18 cellular contexts compared by ENCODE assay signal in genomic region chr13:106525865-106526264, GRCh38. TPM values are rescaled to one million over a fixed set of nuclear protein-coding genes. Genes with fewer than 3 reads are reported as not detected.
A peak's percentile ranks its signal among the peaks of the same experiment; 100 is the strongest.
DNase-seq lines count a peak whose midpoint lies in the region; ATAC-seq, FAIRE-seq and TF ChIP-seq lines count a peak whose summit lies in the region.
"Had no signal": no experiment of that assay in that cellular context is flagged by ENCODE, and none has a peak within 500 bp of the region (broad histone marks: within the 10 kb centered on the region; RNA-seq: fewer than 3 reads in every experiment).

No MANE protein-coding gene starts in this region.

- H3K27me3 ChIP-seq in breast epithelium, result no peaks in the 10 kb centered on the region
- no peaks in the 10 kb centered on the region for H3K27me3 ChIP-seq in keratinocyte (ENCODE audit: control insufficient read depth, extremely low read depth, insufficient read depth, low read length)

- TF ChIP-seq POLR2A in breast epithelium (IDR thresholded peaks at IDR 0.05), result no peak

- H2AFZ ChIP-seq in keratinocyte (ENCODE audit: control insufficient read depth, low read length), result no peak overlapping the region

- H3K36me3 ChIP-seq in breast epithelium, result no peaks in the 10 kb centered on the region
- H3K36me3 ChIP-seq in keratinocyte (ENCODE audit: control insufficient read depth in 2 of 2, extremely low read depth in 1 of 2, insufficient read depth in 2 of 2, low read length in 2 of 2), result peaks cover 0 to 9% of the 10 kb centered on the region in 2 experiments

- H3K4me3 ChIP-seq in breast epithelium (no peak overlapping the region), keratinocyte (ENCODE audit: control insufficient read depth in 2 of 3, extremely low read depth in 1 of 3, insufficient read depth in 2 of 3, low read depth in 1 of 3, low read length in 3 of 3) (no peak overlapping the region)
- H3K4me3 ChIP-seq: A549 had no signal

- H4K20me1 ChIP-seq in keratinocyte (ENCODE audit: control insufficient read depth, extremely low read depth, insufficient read depth, low read length), result peaks cover 10% of the 10 kb centered on the region

- dilution Hi-C loops in keratinocyte (cut with MboI; ENCODE audit: extremely low pct_ligation_motif_present, low sequenced_read_pairs), result no loop called here

- peaks cover 99% of the 10 kb centered on the region for H3K79me2 ChIP-seq in keratinocyte (ENCODE audit: control insufficient read depth, insufficient read depth, low read length)

- TF ChIP-seq CTCF in breast epithelium (IDR thresholded peaks at IDR 0.05), result no peak
- no peak for TF ChIP-seq CTCF in keratinocyte (optimal IDR thresholded peaks at IDR 0.05 in 1 of 3, IDR thresholded peaks at IDR 0.05 in 1 of 3, conservative IDR thresholded peaks at IDR 0.05 in 1 of 3; ENCODE audit: extremely low read depth in 1 of 3, insufficient read depth in 2 of 3, low read length in 3 of 3)
- TF ChIP-seq CTCF in progenitor cell of endocrine pancreas (IDR thresholded peaks at IDR 0.05; ENCODE audit: unreplicated experiment), result no peak
- no peak for TF ChIP-seq CTCF in omental fat pad (IDR thresholded peaks at IDR 0.05)

- H3K9me3 ChIP-seq in breast epithelium (no peaks in the 10 kb centered on the region), keratinocyte (ENCODE audit: control insufficient read depth, low read depth, low read length) (no peaks in the 10 kb centered on the region)
- H3K9me3 ChIP-seq: A549 had no signal

- DNase-seq in ELF-1 (ENCODE audit: low read depth, low spot score), result peak; percentile 66
- no peak for DNase-seq in breast epithelium (ENCODE audit: low spot score in 2 of 2)
- no peak for DNase-seq in keratinocyte (ENCODE audit: low read depth, low spot score)
- DNase-seq in progenitor cell of endocrine pancreas (ENCODE audit: low spot score, unreplicated experiment), result no peak
- no peak for DNase-seq in omental fat pad (ENCODE audit: low spot score)
- no peak for DNase-seq in medulla oblongata (ENCODE audit: extremely low spot score)
- DNase-seq in RPMI8226, result no peak
- DNase-seq: DMS79 treated with DMSO at 0.1 percent for 48 hours, GDM1, MV-4-11, NCI-H1436, NCI-H2029 treated with DMSO at 0.1 percent for 48 hours, NCI-H510A treated with DMSO at 0.1 percent for 48 hours, SHP77 treated with DMSO at 0.1 percent for 48 hours had no signal

- no peaks in the 10 kb centered on the region for H3K36me3 Mint-ChIP-seq in progenitor cell of endocrine pancreas (ENCODE audit: insufficient read depth)
- H3K36me3 Mint-ChIP-seq: IgD-negative memory B cell had no signal

- no peak overlapping the region for H3K4me2 ChIP-seq in keratinocyte (ENCODE audit: control insufficient read depth, extremely low read depth, insufficient read depth, low read depth, low read length)
- H3K4me2 ChIP-seq: A549 had no signal

- no peak for ATAC-seq in omental fat pad (ENCODE audit: low FRiP score)
- no peak for ATAC-seq in HG02938 (IDR thresholded peaks at IDR 0.05; ENCODE audit: unreplicated experiment)
- ATAC-seq: A549, Panc1 had no signal

- H3K4me1 ChIP-seq in breast epithelium (peaks cover 0 to 5% of the 10 kb centered on the region in 2 donors), keratinocyte (ENCODE audit: control insufficient read depth, extremely low read depth, insufficient read depth, low read length) (peaks cover 72% of the 10 kb centered on the region)
- H3K4me1 ChIP-seq: A549 had no signal

- H3K27ac Mint-ChIP-seq in progenitor cell of endocrine pancreas, result peak overlapping the region; percentile 31
- H3K27ac Mint-ChIP-seq: IgD-negative memory B cell had no signal

- peak; percentile 32 for FAIRE-seq in keratinocyte (lab: Jason Lieb, UNC)
- FAIRE-seq: A549 had no signal

- H3K9ac ChIP-seq in keratinocyte (ENCODE audit: control insufficient read depth, extremely low read depth, insufficient read depth, low read length), result no peak overlapping the region

- H3K4me1 Mint-ChIP-seq in progenitor cell of endocrine pancreas (ENCODE audit: low read depth), result peaks cover 78% of the 10 kb centered on the region
- H3K4me1 Mint-ChIP-seq: IgD-negative memory B cell had no signal

- intact Hi-C loops in breast epithelium (cut with DNase I; ENCODE audit: low total_unique reads), result no loop called here

- peak overlapping the region; percentile 1 to 12 for H3K27ac ChIP-seq in breast epithelium
- no peak overlapping the region for H3K27ac ChIP-seq in keratinocyte (ENCODE audit: control insufficient read depth, insufficient read depth, low read length)
- H3K27ac ChIP-seq: A549 had no signal

- H3K9me1 ChIP-seq in keratinocyte (ENCODE audit: control insufficient read depth, extremely low read depth, insufficient read depth, low read length), result peaks cover 2% of the 10 kb centered on the region

- no peak overlapping the region for H3K4me3 Mint-ChIP-seq in progenitor cell of endocrine pancreas (ENCODE audit: low read depth)

- H3K27me3 Mint-ChIP-seq in progenitor cell of endocrine pancreas, result no peaks in the 10 kb centered on the region

- no peaks in the 10 kb centered on the region for H3K9me3 Mint-ChIP-seq in progenitor cell of endocrine pancreas (ENCODE audit: low read depth)
- H3K9me3 Mint-ChIP-seq: IgD-negative memory B cell had no signal

RNA-seq across cellular contexts. Expression of gene EFNB2, which starts 9.6 kb away (rescaled TPM):
- total RNA-seq in breast epithelium, result 10 to 100 TPM in 2 of 3 donors, 1 to 10 TPM in 1; 9.4 to 15.7 (median 15.2) TPM
- 29.4 to 68.0 TPM (median 38.9 TPM) in 3 replicates for polyA plus RNA-seq in keratinocyte
- 15.9 TPM for polyA plus RNA-seq in keratinocyte (2011; ENCODE audit: low read depth)
- polyA plus RNA-seq in keratinocyte (2011; cell fraction: cytosol; rRNA removed), result 29.4 and 32.8 TPM in 2 replicates
- 74.1 and 79.8 TPM in 2 replicates for polyA plus RNA-seq in keratinocyte (2011; cell fraction: nucleus; rRNA removed)
- 23.1 and 66.7 TPM in 2 replicates for polyA plus RNA-seq in keratinocyte (2012; ENCODE audit: low replicate concordance)
- 49.3 to 103 TPM (median 57.1 TPM) in 3 replicates for polyA minus RNA-seq in keratinocyte
- polyA minus RNA-seq in keratinocyte (2011; cell fraction: cytosol; rRNA and poly(A)+ RNA removed), result 43.4 TPM
- 64.7 and 91.4 TPM in 2 replicates for polyA minus RNA-seq in keratinocyte (2011; cell fraction: nucleus; rRNA and poly(A)+ RNA removed)
- 44.2 and 50.8 TPM in 2 replicates for total RNA-seq in progenitor cell of endocrine pancreas
- total RNA-seq in omental fat pad, result 10 to 100 TPM; 11.9 to 50.4 (median 37.4) TPM

RNA-seq across cellular contexts. Expression of gene ARGLU1, which starts 42.1 kb away (rescaled TPM):
- total RNA-seq in breast epithelium (100 to 1,000 TPM; 122 to 181 (median 136) TPM), progenitor cell of endocrine pancreas (148 and 149 TPM in 2 replicates), omental fat pad (100 to 1,000 TPM in 3 of 4 donors, 10 to 100 TPM in 1; 70.8 to 154 (median 122) TPM)
- polyA plus RNA-seq in keratinocyte, result 33.0 to 96.8 TPM (median 75.8 TPM) in 3 replicates
- 302 TPM for polyA plus RNA-seq in keratinocyte (2011; ENCODE audit: low read depth)
- 14.5 and 18.8 TPM in 2 replicates for polyA plus RNA-seq in keratinocyte (2011; cell fraction: cytosol; rRNA removed)
- polyA plus RNA-seq in keratinocyte (2011; cell fraction: nucleus; rRNA removed), result 213 and 302 TPM in 2 replicates
- polyA plus RNA-seq in keratinocyte (2012; ENCODE audit: low replicate concordance), result 38.4 and 51.4 TPM in 2 replicates
- 1.2 to 14.4 TPM (median 6.1 TPM) in 3 replicates for polyA minus RNA-seq in keratinocyte
- polyA minus RNA-seq in keratinocyte (2011; cell fraction: cytosol; rRNA and poly(A)+ RNA removed), result 10.4 TPM
- 30.1 and 37.9 TPM in 2 replicates for polyA minus RNA-seq in keratinocyte (2011; cell fraction: nucleus; rRNA and poly(A)+ RNA removed)
